Comparison of ENCODE assay signal across 1 cellular context in genomic region chr11:131977231-131977630, GRCh38.
TF ChIP-seq lines count a peak whose summit lies in the region.

No MANE protein-coding gene starts in this region.

TF ChIP-seq in H1, 55 proteins besides CTCF, POLR2A, EP300 and RAD21 (continued from another document):
- TF ChIP-seq CHD7 (IDR thresholded peaks at IDR 0.05; ENCODE audit: insufficient replicate concordance, low read length) (no peak), ATF2 (IDR thresholded peaks at IDR 0.05; ENCODE audit: low read length) (no peak), RXRA (IDR thresholded peaks at IDR 0.05; ENCODE audit: insufficient read depth, low read depth, low read length) (no peak), GTF2F1 (IDR thresholded peaks at IDR 0.05; ENCODE audit: borderline replicate concordance, low read depth, low read length) (no peak), SAP30 (IDR thresholded peaks at IDR 0.05; ENCODE audit: insufficient read depth, insufficient replicate concordance, low read length) (no peak), CHD2 (IDR thresholded peaks at IDR 0.05; ENCODE audit: low read length) (no peak), NRF1 (IDR thresholded peaks at IDR 0.05; ENCODE audit: low read depth, low read length) (no peak), SUZ12 (IDR thresholded peaks at IDR 0.05; ENCODE audit: low read length) (no peak), SIRT6 (IDR thresholded peaks at IDR 0.05; ENCODE audit: low read length) (no peak), POLR2AphosphoS5 (IDR thresholded peaks at IDR 0.05; ENCODE audit: low read depth, low read length) (no peak), BCL11A (IDR thresholded peaks at IDR 0.05; ENCODE audit: low read depth in 2 of 2, low read length in 2 of 2) (no peak), GABPA (IDR thresholded peaks at IDR 0.05; ENCODE audit: borderline replicate concordance, insufficient read depth, low read length) (no peak)
